9 cellular contexts compared by ENCODE assay signal in the genomic region with DNA sequence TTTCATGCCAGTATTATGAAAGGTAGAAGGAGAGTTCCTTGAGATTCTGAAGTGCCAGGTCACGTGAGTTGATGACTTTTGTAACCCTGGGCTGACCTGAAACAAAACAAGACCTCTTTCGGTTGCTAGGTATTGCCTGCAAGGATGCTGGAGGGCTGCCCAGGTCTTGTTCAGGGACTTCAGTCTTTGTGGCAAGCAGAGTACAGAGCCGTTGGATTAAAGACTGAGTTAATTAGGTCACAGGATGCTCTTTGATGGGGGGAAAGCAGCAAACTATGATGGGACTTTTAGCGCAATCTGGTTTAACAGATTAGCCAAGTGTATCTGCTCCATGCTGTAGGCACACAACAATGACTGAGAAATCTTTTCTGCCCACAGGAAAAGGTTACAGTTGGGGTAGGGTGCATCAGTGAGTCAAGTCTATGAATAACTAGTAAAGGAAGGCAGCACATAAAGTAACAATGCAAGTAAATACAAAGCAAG. TPM values are rescaled to one million over a fixed set of nuclear protein-coding genes. Genes with fewer than 3 reads are reported as not detected.
DNase-seq lines count a peak whose midpoint lies in the region; ATAC-seq and TF ChIP-seq lines count a peak whose summit lies in the region.
"Had no signal": no experiment of that assay in that cellular context is flagged by ENCODE, and none has a peak within 500 bp of the region (broad histone marks: within the 10 kb centered on the region; RNA-seq: fewer than 3 reads in every experiment).

No MANE protein-coding gene starts in this region.

- ATAC-seq in body of pancreas = no peak
- no peak for ATAC-seq in HG02884 (IDR thresholded peaks at IDR 0.05; ENCODE audit: unreplicated experiment)

- H3K9me3 Mint-ChIP-seq in T-helper 1 cell treated with Interleukin-12 subunit alpha and Interleukin-12 subunit beta and Interleukin-4 antibody, amounts not matched to agents 30 μg/mL and 1 μg/mL, for 36 hours = peaks cover 3% of the 10 kb centered on the region

- H3K27me3 Mint-ChIP-seq in T-helper 1 cell treated with Interleukin-12 subunit alpha and Interleukin-12 subunit beta and Interleukin-4 antibody, amounts not matched to agents 30 μg/mL and 1 μg/mL, for 36 hours (ENCODE audit: low read depth) = no peaks in the 10 kb centered on the region

- H3K27ac Mint-ChIP-seq in T-helper 1 cell treated with Interleukin-12 subunit alpha and Interleukin-12 subunit beta and Interleukin-4 antibody, amounts not matched to agents 30 μg/mL and 1 μg/mL, for 36 hours = peak overlapping the region; percentile 99

- intact Hi-C loops in body of pancreas (cut with DNase I) (no loop called here), tibial artery (cut with DNase I; ENCODE audit: low total_unique reads) (no loop called here), A673 (cut with micrococcal nuclease; ENCODE audit: unreplicated experiment) (no loop called here)

- WGBS in body of pancreas, 2 donors = 42% methylated on average over 4 of the region's 4 CpGs

- H3K36me3 ChIP-seq in body of pancreas (replicated peaks in 1 of 2; ENCODE audit: insufficient read depth in 1 of 2, low read depth in 2 of 2) (no peaks in the 10 kb centered on the region), tibial artery (no peaks in the 10 kb centered on the region), A673 (ENCODE audit: insufficient read depth, low read length, poor library complexity, severe bottlenecking) (no peaks in the 10 kb centered on the region)

- CTCF ChIA-PET in A673 (lab: Charles Lee) = no interaction called here

- H3K4me3 ChIP-seq in body of pancreas = no peak overlapping the region
- no peak overlapping the region for H3K4me3 ChIP-seq in tibial artery
- H3K4me3 ChIP-seq in A673 (ENCODE audit: low read depth, low read length, poor library complexity, severe bottlenecking) = no peak overlapping the region

- no peak overlapping the region for H3K27ac ChIP-seq in body of pancreas
- no peak overlapping the region for H3K27ac ChIP-seq in tibial artery
- no peak overlapping the region for H3K27ac ChIP-seq in A673 (ENCODE audit: low read depth, low read length, poor library complexity, severe bottlenecking)
- H3K27ac ChIP-seq: 22Rv1 had no signal

- POLR2A ChIA-PET in A673 (lab: Charles Lee; ENCODE audit: low non-redundant PET) = no interaction called here

- DNase-seq in DMS 273 (lab: John Stamatoyannopoulos, UW; ENCODE audit: unreplicated experiment) (peak; percentile 11), DMS 273 treated with DMSO at 0.1 percent for 48 hours (lab: John Stamatoyannopoulos, UW) (no peak), body of pancreas (peak; percentile 24 to 53 (median 42)), tibial artery (no peak), A673 (ENCODE audit: low spot score) (no peak)
- peak; percentile 25 to 50 for DNase-seq in stimulated activated CD4-positive, alpha-beta T cell treated with anti-CD3 and anti-CD28 coated beads, Interleukin-2, amount 100 ng/mL, for 24 hours

- BruUV-seq in A673 (replicated peaks; lab: Mats Ljungman, UMichigan) = no TSS peak

- no peak for TF ChIP-seq CTCF in body of pancreas (IDR thresholded peaks at IDR 0.05)
- no peak for TF ChIP-seq CTCF in tibial artery (IDR thresholded peaks at IDR 0.05)
- TF ChIP-seq CTCF in A673 (conservative IDR thresholded peaks at IDR 0.05; ENCODE audit: low read depth, low read length) = no peak

- peaks cover 40% of the 10 kb centered on the region for H3K4me1 Mint-ChIP-seq in T-helper 1 cell treated with Interleukin-12 subunit alpha and Interleukin-12 subunit beta and Interleukin-4 antibody, amounts not matched to agents 30 μg/mL and 1 μg/mL, for 36 hours (ENCODE audit: low read depth)

- peaks cover 2% of the 10 kb centered on the region for H3K36me3 Mint-ChIP-seq in T-helper 1 cell treated with Interleukin-12 subunit alpha and Interleukin-12 subunit beta and Interleukin-4 antibody, amounts not matched to agents 30 μg/mL and 1 μg/mL, for 36 hours (ENCODE audit: low read depth)

- H3K27me3 ChIP-seq in body of pancreas (no peaks in the 10 kb centered on the region), tibial artery (no peaks in the 10 kb centered on the region), A673 (replicated peaks; ENCODE audit: insufficient read depth, low read depth, low read length, poor library complexity) (no peaks in the 10 kb centered on the region)

- H3K4me1 ChIP-seq in body of pancreas (peaks cover 26% of the 10 kb centered on the region), tibial artery (peaks cover 0 to 11% (median 4%) of the 10 kb centered on the region in 4 donors), A673 (ENCODE audit: insufficient read depth, low read length, poor library complexity, severe bottlenecking) (peaks cover 17% of the 10 kb centered on the region)

- TF ChIP-seq POLR2A in body of pancreas (IDR thresholded peaks at IDR 0.05) = no peak

- H3K9me3 ChIP-seq in body of pancreas (no peaks in the 10 kb centered on the region), tibial artery (no peaks in the 10 kb centered on the region), A673 (ENCODE audit: low read depth, low read length, poor library complexity, severe bottlenecking) (no peaks in the 10 kb centered on the region)

- peak overlapping the region; percentile 54 for H3K4me3 Mint-ChIP-seq in T-helper 1 cell treated with Interleukin-12 subunit alpha and Interleukin-12 subunit beta and Interleukin-4 antibody, amounts not matched to agents 30 μg/mL and 1 μg/mL, for 36 hours

RNA-seq across cellular contexts. Expression of gene ELOVL5, which starts 12.8 kb away (rescaled TPM):
- total RNA-seq in body of pancreas (10 to 100 TPM in 1 of 2 donors, 1 to 10 TPM in 1; 8.6 to 11.2 TPM), A673 (2021) (98.5 and 99.2 TPM in 2 replicates)

Comparison
In these comparisons a context has a peak if more than half of its experiments do, and no peak if none do; other contexts are left out.
1. DNase-seq: peak in DMS 273 (single experiment), body of pancreas (4 of 4) and stimulated activated CD4-positive, alpha-beta T cell treated with anti-CD3 and anti-CD28 coated beads, Interleukin-2, amount 100 ng/mL, for 24 hours (2 of 2); none in DMS 273 treated with DMSO at 0.1 percent for 48 hours (single experiment), tibial artery (0 of 2) and A673 (single experiment).